ENCODE assay signal across 7 cellular contexts in the genomic region with DNA sequence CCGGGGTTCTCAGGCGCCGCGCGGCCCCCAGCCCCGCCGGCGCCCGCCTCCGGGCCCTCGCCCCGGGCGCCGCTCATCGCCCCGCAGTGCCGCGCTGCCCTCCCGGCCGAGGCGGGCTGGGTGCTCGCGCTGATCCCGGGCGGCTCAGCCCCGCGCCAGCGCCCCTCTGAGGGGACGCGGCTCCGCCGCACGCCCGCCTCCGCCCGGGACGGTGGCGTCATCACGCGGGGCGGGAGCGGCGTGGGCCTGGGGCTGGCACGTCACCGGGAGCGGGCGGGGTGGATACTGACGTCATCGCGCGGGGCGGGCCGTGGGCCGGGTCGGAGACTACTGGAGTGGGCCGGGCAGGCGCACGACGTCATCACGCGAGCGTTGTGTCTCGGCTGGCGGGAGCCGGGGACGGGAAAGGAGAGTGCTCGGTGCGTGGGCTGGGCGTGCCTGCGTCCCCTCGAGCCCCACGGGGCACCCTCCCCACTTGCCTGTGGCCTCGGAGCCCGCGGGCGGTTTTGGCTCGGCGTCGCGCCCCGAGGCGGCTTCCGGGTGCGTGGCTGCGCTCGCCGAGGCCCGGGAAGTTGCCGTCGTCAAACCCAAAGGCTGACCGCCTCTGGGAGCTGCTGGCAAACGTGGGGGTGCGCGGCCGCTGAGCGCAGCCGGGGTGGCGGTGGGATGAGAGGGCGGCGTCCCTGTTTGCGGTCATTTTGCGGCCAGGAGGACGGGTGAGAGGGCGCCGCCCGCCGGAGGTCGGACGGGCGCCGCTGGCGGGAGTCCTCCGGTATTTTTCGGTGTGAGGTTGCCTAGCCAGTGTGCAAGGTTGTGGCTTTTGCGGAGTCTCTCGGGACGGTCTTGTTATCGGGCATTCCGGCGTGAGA. TPM values are rescaled to one million over a fixed set of nuclear protein-coding genes. Genes with fewer than 3 reads are reported as not detected.
DNase-seq lines count a peak whose midpoint lies in the region; ATAC-seq and TF ChIP-seq lines count a peak whose summit lies in the region.

A gene with protein sequence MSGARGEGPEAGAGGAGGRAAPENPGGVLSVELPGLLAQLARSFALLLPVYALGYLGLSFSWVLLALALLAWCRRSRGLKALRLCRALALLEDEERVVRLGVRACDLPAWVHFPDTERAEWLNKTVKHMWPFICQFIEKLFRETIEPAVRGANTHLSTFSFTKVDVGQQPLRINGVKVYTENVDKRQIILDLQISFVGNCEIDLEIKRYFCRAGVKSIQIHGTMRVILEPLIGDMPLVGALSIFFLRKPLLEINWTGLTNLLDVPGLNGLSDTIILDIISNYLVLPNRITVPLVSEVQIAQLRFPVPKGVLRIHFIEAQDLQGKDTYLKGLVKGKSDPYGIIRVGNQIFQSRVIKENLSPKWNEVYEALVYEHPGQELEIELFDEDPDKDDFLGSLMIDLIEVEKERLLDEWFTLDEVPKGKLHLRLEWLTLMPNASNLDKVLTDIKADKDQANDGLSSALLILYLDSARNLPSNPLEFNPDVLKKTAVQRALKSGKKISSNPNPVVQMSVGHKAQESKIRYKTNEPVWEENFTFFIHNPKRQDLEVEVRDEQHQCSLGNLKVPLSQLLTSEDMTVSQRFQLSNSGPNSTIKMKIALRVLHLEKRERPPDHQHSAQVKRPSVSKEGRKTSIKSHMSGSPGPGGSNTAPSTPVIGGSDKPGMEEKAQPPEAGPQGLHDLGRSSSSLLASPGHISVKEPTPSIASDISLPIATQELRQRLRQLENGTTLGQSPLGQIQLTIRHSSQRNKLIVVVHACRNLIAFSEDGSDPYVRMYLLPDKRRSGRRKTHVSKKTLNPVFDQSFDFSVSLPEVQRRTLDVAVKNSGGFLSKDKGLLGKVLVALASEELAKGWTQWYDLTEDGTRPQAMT (minus strand): TSS at position 168 of the 869 bp plus-strand sequence. CDS start 91 bp downstream, at position 77.

- peaks cover 13% of the 10 kb centered on the region for H3K4me1 ChIP-seq in hepatocyte (ENCODE audit: insufficient read depth)

- in situ Hi-C loops in astrocyte of the cerebellum (cut with HindIII; ENCODE audit: low sequenced_read_pairs), result no loop called here

- TF ChIP-seq CTCF in astrocyte of the cerebellum (IDR thresholded peaks at IDR 0.05; ENCODE audit: low read depth, low read length, missing control alignments), result peak; percentile 11
- peak; percentile 27 for TF ChIP-seq CTCF in hepatocyte (IDR thresholded peaks at IDR 0.05; ENCODE audit: poor library complexity)

- no peaks in the 10 kb centered on the region for H3K9me3 ChIP-seq in hepatocyte (ENCODE audit: low read depth)

- TF ChIP-seq POLR2A in GM18505 (IDR thresholded peaks at IDR 0.05; ENCODE audit: borderline replicate concordance, extremely low read depth, insufficient read depth, insufficient read length), result peak; percentile 93

- ATAC-seq in GM18505 (IDR thresholded peaks at IDR 0.05; ENCODE audit: unreplicated experiment) (peak; percentile 89), HG02970 (IDR thresholded peaks at IDR 0.05; ENCODE audit: low FRiP score, unreplicated experiment) (peak; percentile 91), sciatic nerve (peak; percentile 98)

- peak within 1 kb of the TSS; percentile 89 for H3K4me2 ChIP-seq in hepatocyte

- H3K4me3 ChIP-seq in astrocyte of the cerebellum (ENCODE audit: low read depth, low read length) (peak within 1 kb of the TSS; percentile 85), hepatocyte (peak within 1 kb of the TSS; percentile 91)

- under 1% methylated on average over 54 of the region's 120 CpGs for WGBS in hepatocyte (ENCODE audit: low lambda C conversion rate, missing lambda C conversion rate)

- DNase-seq in NCI-H2029 (lab: John Stamatoyannopoulos, UW) (peak; percentile 92), T-helper 22 cell (ENCODE audit: low read depth) (peak; percentile 98), astrocyte of the cerebellum (ENCODE audit: low read depth) (peak; percentile 92), hepatocyte (ENCODE audit: low spot score) (peak; percentile 99), sciatic nerve (ENCODE audit: low spot score) (peak; percentile 100)

- H3K9me2 ChIP-seq in hepatocyte (replicated peaks; ENCODE audit: insufficient read depth), result no peaks in the 10 kb centered on the region

- peak within 1 kb of the TSS; percentile 85 for H2AFZ ChIP-seq in hepatocyte

- no peaks in the 10 kb centered on the region for H3K27me3 ChIP-seq in hepatocyte

- peaks cover 19% of the 10 kb centered on the region for H4K20me1 ChIP-seq in hepatocyte (ENCODE audit: insufficient read depth, poor library complexity, severe bottlenecking)

- H3K27ac ChIP-seq in hepatocyte, result peak within 1 kb of the TSS; percentile 100

- no peaks in the 10 kb centered on the region for H3K36me3 ChIP-seq in hepatocyte (replicated peaks; ENCODE audit: insufficient read depth, low read depth)

- H3K79me2 ChIP-seq in hepatocyte, result peaks cover 39% of the 10 kb centered on the region

- intact Hi-C loops in sciatic nerve (cut with DNase I), result no loop called here

RNA-seq across cellular contexts. Expression of the gene that starts here (rescaled TPM):
- total RNA-seq in hepatocyte (59.6 and 61.2 TPM in 2 replicates), sciatic nerve (103 TPM)
- 29.4 and 33.4 TPM in 2 replicates for polyA plus RNA-seq in hepatocyte

Comparison
In these comparisons a context has a peak if more than half of its experiments do, and no peak if none do; other contexts are left out.
1. Peak in every context shown above with its lines: DNase-seq, ATAC-seq, H3K4me3 ChIP-seq and H3K27ac ChIP-seq.